9 cellular contexts compared by ENCODE assay signal in the genomic region with DNA sequence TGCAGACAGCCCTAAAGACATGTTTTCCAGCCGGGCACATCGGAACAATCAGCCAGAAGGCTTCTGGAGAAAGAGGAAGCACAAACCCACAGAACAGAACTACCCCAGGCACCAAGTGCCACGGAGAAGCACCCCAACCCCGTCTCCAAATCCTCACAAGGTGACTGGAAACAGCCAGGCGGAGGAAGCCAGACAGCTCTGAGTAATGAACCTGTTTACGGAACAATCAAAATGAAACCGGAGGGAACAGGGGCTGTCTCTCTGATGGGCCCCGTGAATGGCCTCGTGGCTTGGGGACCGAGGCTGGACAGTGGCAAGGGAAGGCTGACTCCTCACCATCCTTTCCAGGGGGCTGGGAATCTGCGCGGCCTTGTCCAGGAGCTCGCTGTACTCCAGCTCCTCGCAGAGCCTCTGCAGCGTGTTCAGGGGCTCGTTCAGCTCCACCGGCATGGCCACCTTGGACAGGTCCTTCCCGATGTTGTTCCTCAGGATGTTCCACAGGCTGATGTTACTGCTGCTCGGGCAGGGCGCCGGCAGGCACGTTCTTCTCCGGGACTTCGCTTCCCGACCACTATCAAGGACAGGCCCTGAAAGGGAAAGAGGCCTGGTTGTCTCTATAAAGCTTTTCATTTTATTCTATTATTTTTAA.
DNase-seq lines count a peak whose midpoint lies in the region; ATAC-seq and TF ChIP-seq lines count a peak whose summit lies in the region.
"Had no signal": no experiment of that assay in that cellular context is flagged by ENCODE, and none has a peak within 500 bp of the region (broad histone marks: within the 10 kb centered on the region; RNA-seq: fewer than 3 reads in every experiment).

No MANE protein-coding gene starts in this region.

- TF ChIP-seq POLR2A in gastroesophageal sphincter (IDR thresholded peaks at IDR 0.05), result no peak
- TF ChIP-seq POLR2A in testis (IDR thresholded peaks at IDR 0.05), result no peak

- H3K9me3 Mint-ChIP-seq in stimulated activated naive CD8-positive, alpha-beta T cell treated with anti-CD3 and anti-CD28 coated beads, Interleukin-15, amount 100 ng/mL, for 72 hours, result no peaks in the 10 kb centered on the region
- H3K9me3 Mint-ChIP-seq in activated T-helper 17 cell treated with anti-CD3 and anti-CD28 coated beads, Interleukin-2, amount 50 U/mL, for 72 hours, result no peaks in the 10 kb centered on the region
- H3K9me3 Mint-ChIP-seq: brain had no signal

- H3K36me3 ChIP-seq in gastroesophageal sphincter (no peaks in the 10 kb centered on the region), PC-3 (ENCODE audit: low read depth, low read length) (peaks cover 5% of the 10 kb centered on the region), testis (ENCODE audit: low read depth, missing control alignments) (no peaks in the 10 kb centered on the region)

- 72 to 77% methylated on average over 18 of the region's 25 CpGs for WGBS in gastroesophageal sphincter (ENCODE audit: low coverage in 1 of 2), 2 donors
- WGBS in testis, 2 donors, result 64 to 89% methylated on average over 25 of the region's 25 CpGs

- CTCF ChIA-PET in PC-3 (lab: Charles Lee), result no interaction called here

- no peak overlapping the region for H3K27ac Mint-ChIP-seq in stimulated activated naive CD8-positive, alpha-beta T cell treated with anti-CD3 and anti-CD28 coated beads, Interleukin-15, amount 100 ng/mL, for 72 hours
- H3K27ac Mint-ChIP-seq in activated T-helper 17 cell treated with anti-CD3 and anti-CD28 coated beads, Interleukin-2, amount 50 U/mL, for 72 hours, result no peak overlapping the region

- peaks cover 61% of the 10 kb centered on the region for H3K4me1 Mint-ChIP-seq in stimulated activated naive CD8-positive, alpha-beta T cell treated with anti-CD3 and anti-CD28 coated beads, Interleukin-15, amount 100 ng/mL, for 72 hours
- H3K4me1 Mint-ChIP-seq in activated T-helper 17 cell treated with anti-CD3 and anti-CD28 coated beads, Interleukin-2, amount 50 U/mL, for 72 hours, result peaks cover 30% of the 10 kb centered on the region

- H3K9me3 ChIP-seq in gastroesophageal sphincter (no peaks in the 10 kb centered on the region), PC-3 (ENCODE audit: low read length) (no peaks in the 10 kb centered on the region), testis (no peaks in the 10 kb centered on the region)

- H3K4me3 ChIP-seq in gastroesophageal sphincter (no peak overlapping the region), PC-3 (ENCODE audit: low read length) (no peak overlapping the region), testis (no peak overlapping the region)

- H2AFZ ChIP-seq in PC-3 (ENCODE audit: low read length), result no peak overlapping the region

- H3K27me3 Mint-ChIP-seq in stimulated activated naive CD8-positive, alpha-beta T cell treated with anti-CD3 and anti-CD28 coated beads, Interleukin-15, amount 100 ng/mL, for 72 hours, result no peaks in the 10 kb centered on the region
- no peaks in the 10 kb centered on the region for H3K27me3 Mint-ChIP-seq in activated T-helper 17 cell treated with anti-CD3 and anti-CD28 coated beads, Interleukin-2, amount 50 U/mL, for 72 hours
- H3K27me3 Mint-ChIP-seq: brain had no signal

- POLR2A ChIA-PET in PC-3 (lab: Charles Lee; ENCODE audit: unreplicated experiment), result no interaction called here

- H3K4me2 ChIP-seq in PC-3 (ENCODE audit: low read length), result no peak overlapping the region

- H3K36me3 Mint-ChIP-seq in activated T-helper 17 cell treated with anti-CD3 and anti-CD28 coated beads, Interleukin-2, amount 50 U/mL, for 72 hours (ENCODE audit: low read depth), result peaks cover 83% of the 10 kb centered on the region
- H3K36me3 Mint-ChIP-seq: brain had no signal

- peaks cover 0 to 9% (median 0%) of the 10 kb centered on the region in 3 donors for H3K4me1 ChIP-seq in gastroesophageal sphincter
- peaks cover 20% of the 10 kb centered on the region for H3K4me1 ChIP-seq in PC-3 (ENCODE audit: insufficient read depth, low read length)
- H3K4me1 ChIP-seq in testis, result no peaks in the 10 kb centered on the region

- H3K27ac ChIP-seq in gastroesophageal sphincter (peak overlapping the region in 3 of 4 donors; percentile 27 to 58 (median 43)), PC-3 (ENCODE audit: low read length) (no peak overlapping the region), testis (peak overlapping the region in 1 of 2 donors; percentile 14)

- BruUV-seq in PC-3 (replicated peaks; lab: Mats Ljungman, UMichigan), result no TSS peak

- ATAC-seq in stimulated activated naive CD8-positive, alpha-beta T cell treated with anti-CD3 and anti-CD28 coated beads, Interleukin-15, Interleukin-2, amounts not matched to agents 100 U/mL and 50 U/mL, for 24 hours, result no peak
- no peak for ATAC-seq in stimulated activated naive CD8-positive, alpha-beta T cell treated with anti-CD3 and anti-CD28 coated beads, Interleukin-15, amount 100 ng/mL, for 72 hours
- ATAC-seq in HG03354 (IDR thresholded peaks at IDR 0.05; ENCODE audit: poor library complexity, severe bottlenecking, unreplicated experiment) (peak; percentile 63), gastroesophageal sphincter (no peak), PC-3 (no peak)
- no peak for ATAC-seq in activated T-helper 17 cell treated with anti-CD3 and anti-CD28 coated beads, Interleukin-2, amount 50 U/mL, for 72 hours (replicated peaks)

- peak; percentile 21 for DNase-seq in stimulated activated naive CD8-positive, alpha-beta T cell treated with anti-CD3 and anti-CD28 coated beads, Interleukin-15, Interleukin-2, amounts not matched to agents 100 U/mL and 50 U/mL, for 24 hours
- DNase-seq in stimulated activated naive CD8-positive, alpha-beta T cell treated with anti-CD3 and anti-CD28 coated beads, Interleukin-15, amount 100 ng/mL, for 72 hours, result no peak
- DNase-seq in PC-3 (no peak), H4 (ENCODE audit: low spot score) (no peak), testis (no peak)

- no peaks in the 10 kb centered on the region for H3K9me2 ChIP-seq in PC-3 (replicated peaks; ENCODE audit: low read length)

- H4K20me1 ChIP-seq in PC-3 (ENCODE audit: low read length), result no peaks in the 10 kb centered on the region

- H3K9ac ChIP-seq in PC-3 (ENCODE audit: low read length), result no peak overlapping the region

- intact Hi-C loops in PC-3 (cut with micrococcal nuclease) (no loop called here), testis (cut with DNase I; ENCODE audit: low total_unique reads) (no loop called here)

- TF ChIP-seq CTCF in gastroesophageal sphincter (IDR thresholded peaks at IDR 0.05), result no peak
- no peak for TF ChIP-seq CTCF in PC-3 (conservative IDR thresholded peaks at IDR 0.05; ENCODE audit: low read depth, low read length)
- TF ChIP-seq CTCF in testis (IDR thresholded peaks at IDR 0.05), result no peak

- H3K4me3 Mint-ChIP-seq in stimulated activated naive CD8-positive, alpha-beta T cell treated with anti-CD3 and anti-CD28 coated beads, Interleukin-15, amount 100 ng/mL, for 72 hours, result no peak overlapping the region
- no peak overlapping the region for H3K4me3 Mint-ChIP-seq in activated T-helper 17 cell treated with anti-CD3 and anti-CD28 coated beads, Interleukin-2, amount 50 U/mL, for 72 hours
- H3K4me3 Mint-ChIP-seq: brain had no signal

- no peaks in the 10 kb centered on the region for H3K27me3 ChIP-seq in gastroesophageal sphincter
- no peaks in the 10 kb centered on the region for H3K27me3 ChIP-seq in PC-3 (ENCODE audit: low read length)
- no peaks in the 10 kb centered on the region for H3K27me3 ChIP-seq in testis

- H3K79me2 ChIP-seq in PC-3 (ENCODE audit: low read length), result no peaks in the 10 kb centered on the region

- no peaks in the 10 kb centered on the region for H3F3A ChIP-seq in PC-3 (ENCODE audit: low read length, unreplicated experiment)

- TF ChIP-seq EP300 in gastroesophageal sphincter (IDR thresholded peaks at IDR 0.05), result no peak
